9 cellular contexts compared by ENCODE assay signal in the genomic region with DNA sequence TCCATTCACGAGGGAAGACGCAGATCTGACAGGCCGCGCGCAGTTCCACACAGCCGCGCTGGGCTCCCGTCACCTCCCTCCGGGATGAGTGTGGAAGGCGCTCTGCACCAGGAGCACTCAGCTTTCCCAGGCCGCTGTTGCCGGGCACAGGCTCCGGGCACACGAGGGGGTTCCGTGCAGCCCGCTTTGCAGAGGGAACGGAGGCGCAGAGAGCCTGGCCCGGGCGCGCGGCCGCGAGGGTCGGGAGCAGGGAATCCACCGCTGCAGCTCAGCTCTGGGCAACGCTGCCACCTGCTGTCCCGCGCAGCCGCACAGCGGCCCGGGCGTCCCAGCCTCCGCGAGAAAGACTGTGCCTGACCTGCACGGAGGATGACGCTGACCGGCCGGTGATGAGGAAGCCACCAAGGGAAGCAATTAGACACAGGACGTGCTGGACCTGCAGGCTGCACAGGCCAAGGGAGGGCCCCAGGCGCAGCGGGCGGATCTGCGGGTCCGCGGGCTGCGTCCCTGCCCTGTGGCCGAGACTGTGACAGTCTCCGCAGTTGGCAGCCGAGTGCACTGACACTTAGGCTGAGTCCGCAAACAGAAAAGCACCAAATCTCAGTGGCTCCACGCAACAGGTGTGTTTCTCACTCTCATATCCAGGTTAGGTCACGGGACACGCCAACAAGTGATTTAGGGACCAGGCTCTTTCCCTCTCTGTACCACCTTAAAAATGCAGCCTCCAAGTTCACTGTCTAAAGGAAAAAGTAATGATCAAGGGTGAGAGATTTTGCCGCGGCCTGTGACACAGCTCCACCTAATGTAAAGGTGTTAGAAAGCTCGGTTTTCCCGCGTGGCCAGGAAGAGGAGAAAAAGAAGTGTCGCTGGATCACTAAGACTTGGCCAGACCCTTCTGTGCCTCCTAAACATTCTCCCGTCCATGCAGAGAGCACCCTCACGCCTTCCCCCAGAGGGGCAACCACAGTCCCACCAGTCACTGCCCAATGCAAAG.
DNase-seq lines count a peak whose midpoint lies in the region; ATAC-seq and TF ChIP-seq lines count a peak whose summit lies in the region.
"Had no signal": no experiment of that assay in that cellular context is flagged by ENCODE, and none has a peak within 500 bp of the region (broad histone marks: within the 10 kb centered on the region; RNA-seq: fewer than 3 reads in every experiment).

No MANE protein-coding gene starts in this region.

- no peaks in the 10 kb centered on the region for H4K20me1 ChIP-seq in osteoblast (ENCODE audit: insufficient read depth, low read length)
- H4K20me1 ChIP-seq: BLaER1 had no signal

- H3K27me3 ChIP-seq in osteoblast (ENCODE audit: insufficient read depth, low read length), result peaks cover 2% of the 10 kb centered on the region
- H3K27me3 ChIP-seq: BLaER1 had no signal

- ATAC-seq in GM21576 (IDR thresholded peaks at IDR 0.05; ENCODE audit: unreplicated experiment) (peak; percentile 72), WTC11 (peak; percentile 90)

- H3K4me2 ChIP-seq in osteoblast (ENCODE audit: insufficient read depth, low read length), result peak overlapping the region; percentile 32
- H3K4me2 ChIP-seq: BLaER1 had no signal

- no peaks in the 10 kb centered on the region for H3K36me3 ChIP-seq in osteoblast (ENCODE audit: insufficient read depth, low read length)
- H3K36me3 ChIP-seq: BLaER1 had no signal

- H3K27ac ChIP-seq in osteoblast (ENCODE audit: low read depth, low read length), result no peak overlapping the region
- H3K27ac ChIP-seq: BLaER1 had no signal

- TF ChIP-seq CTCF in WTC11 (IDR thresholded peaks at IDR 0.05) (no peak), osteoblast (IDR thresholded peaks at IDR 0.05; ENCODE audit: extremely low read depth, low read depth, low read length) (no peak)

- H3K4me3 Mint-ChIP-seq in WTC11, result peak overlapping the region; percentile 83

- peaks cover 34% of the 10 kb centered on the region for H3K4me1 Mint-ChIP-seq in WTC11

- no peaks in the 10 kb centered on the region for H3K79me2 ChIP-seq in osteoblast (ENCODE audit: insufficient read depth, low read length)

- peak overlapping the region; percentile 29 for H2AFZ ChIP-seq in osteoblast (ENCODE audit: low read length)

- peak overlapping the region; percentile 16 for H3K4me3 ChIP-seq in osteoblast (ENCODE audit: insufficient read depth, low read length)
- H3K4me3 ChIP-seq: BLaER1 had no signal

- no peak overlapping the region for H3K27ac Mint-ChIP-seq in WTC11

- H3K9me3 ChIP-seq in osteoblast (ENCODE audit: low read depth, low read length), result no peaks in the 10 kb centered on the region

- POLR2A ChIA-PET in WTC11 (lab: Charles Lee), result no interaction called here

- peaks cover 44% of the 10 kb centered on the region for H3K27me3 Mint-ChIP-seq in WTC11 (ENCODE audit: low read depth)

- CTCF ChIA-PET in WTC11 (lab: Charles Lee), result interaction anchor here (0.6 to 1.1 kb wide), 3 partner anchors 16 to 42 kb away, joined by 3 to 6 read pairs (median 3); no protein-coding TSS in a partner anchor

- H3K4me1 ChIP-seq in osteoblast (ENCODE audit: insufficient read depth, low read length), result no peaks in the 10 kb centered on the region
- H3K4me1 ChIP-seq: BLaER1 had no signal

- peaks cover 22% of the 10 kb centered on the region for H3K9me3 Mint-ChIP-seq in WTC11

- DNase-seq in NCI-H1417 (lab: John Stamatoyannopoulos, UW), result peak; percentile 6 to 67 (median 59)
- no peak for DNase-seq in NCI-H1417 treated with DMSO at 0.1 percent for 48 hours (lab: John Stamatoyannopoulos, UW)
- DNase-seq in M059J (ENCODE audit: low read depth), result peak; percentile 9
- peak; percentile 81 for DNase-seq in WTC11 (ENCODE audit: low spot score)
- DNase-seq in germinal center (ENCODE audit: low spot score), result peak; percentile 30
- no peak for DNase-seq in osteoblast (ENCODE audit: insufficient read length, low spot score, missing footprints)
- no peak for DNase-seq in activated CD4-positive, CD25-positive, alpha-beta regulatory T cell (lab: John Stamatoyannopoulos, UW)

- H3K36me3 Mint-ChIP-seq in WTC11, result peaks cover 16% of the 10 kb centered on the region

TF ChIP-seq in WTC11, 78 proteins besides CTCF, POLR2A, EP300 and RAD21 (continues in another document):
- TF ChIP-seq, protein P1, sequence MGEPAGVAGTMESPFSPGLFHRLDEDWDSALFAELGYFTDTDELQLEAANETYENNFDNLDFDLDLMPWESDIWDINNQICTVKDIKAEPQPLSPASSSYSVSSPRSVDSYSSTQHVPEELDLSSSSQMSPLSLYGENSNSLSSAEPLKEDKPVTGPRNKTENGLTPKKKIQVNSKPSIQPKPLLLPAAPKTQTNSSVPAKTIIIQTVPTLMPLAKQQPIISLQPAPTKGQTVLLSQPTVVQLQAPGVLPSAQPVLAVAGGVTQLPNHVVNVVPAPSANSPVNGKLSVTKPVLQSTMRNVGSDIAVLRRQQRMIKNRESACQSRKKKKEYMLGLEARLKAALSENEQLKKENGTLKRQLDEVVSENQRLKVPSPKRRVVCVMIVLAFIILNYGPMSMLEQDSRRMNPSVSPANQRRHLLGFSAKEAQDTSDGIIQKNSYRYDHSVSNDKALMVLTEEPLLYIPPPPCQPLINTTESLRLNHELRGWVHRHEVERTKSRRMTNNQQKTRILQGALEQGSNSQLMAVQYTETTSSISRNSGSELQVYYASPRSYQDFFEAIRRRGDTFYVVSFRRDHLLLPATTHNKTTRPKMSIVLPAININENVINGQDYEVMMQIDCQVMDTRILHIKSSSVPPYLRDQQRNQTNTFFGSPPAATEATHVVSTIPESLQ (CRISPR knock-in tag; IDR thresholded peaks at IDR 0.05), result no peak
- TF ChIP-seq, protein P2, sequence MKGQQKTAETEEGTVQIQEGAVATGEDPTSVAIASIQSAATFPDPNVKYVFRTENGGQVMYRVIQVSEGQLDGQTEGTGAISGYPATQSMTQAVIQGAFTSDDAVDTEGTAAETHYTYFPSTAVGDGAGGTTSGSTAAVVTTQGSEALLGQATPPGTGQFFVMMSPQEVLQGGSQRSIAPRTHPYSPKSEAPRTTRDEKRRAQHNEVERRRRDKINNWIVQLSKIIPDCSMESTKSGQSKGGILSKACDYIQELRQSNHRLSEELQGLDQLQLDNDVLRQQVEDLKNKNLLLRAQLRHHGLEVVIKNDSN (CRISPR knock-in tag; IDR thresholded peaks at IDR 0.05), result no peak
- TF ChIP-seq ZNF263 (CRISPR knock-in tag; IDR thresholded peaks at IDR 0.05; ENCODE audit: low read depth), result peak; percentile 64; the same call in 1 of the 2 replicates
- TF ChIP-seq CBFB (CRISPR knock-in tag; IDR thresholded peaks at IDR 0.05; ENCODE audit: low read depth), result no peak
- no peak for TF ChIP-seq SMAD4 (CRISPR knock-in tag; IDR thresholded peaks at IDR 0.05)
- TF ChIP-seq CREM (CRISPR knock-in tag; IDR thresholded peaks at IDR 0.05), result no peak
- no peak for TF ChIP-seq GABPB1 (CRISPR knock-in tag; IDR thresholded peaks at IDR 0.05)
- no peak for TF ChIP-seq ZNF232 (CRISPR knock-in tag; IDR thresholded peaks at IDR 0.05)
- TF ChIP-seq ZNF671 (CRISPR knock-in tag; IDR thresholded peaks at IDR 0.05), result no peak
- TF ChIP-seq, protein P3, sequence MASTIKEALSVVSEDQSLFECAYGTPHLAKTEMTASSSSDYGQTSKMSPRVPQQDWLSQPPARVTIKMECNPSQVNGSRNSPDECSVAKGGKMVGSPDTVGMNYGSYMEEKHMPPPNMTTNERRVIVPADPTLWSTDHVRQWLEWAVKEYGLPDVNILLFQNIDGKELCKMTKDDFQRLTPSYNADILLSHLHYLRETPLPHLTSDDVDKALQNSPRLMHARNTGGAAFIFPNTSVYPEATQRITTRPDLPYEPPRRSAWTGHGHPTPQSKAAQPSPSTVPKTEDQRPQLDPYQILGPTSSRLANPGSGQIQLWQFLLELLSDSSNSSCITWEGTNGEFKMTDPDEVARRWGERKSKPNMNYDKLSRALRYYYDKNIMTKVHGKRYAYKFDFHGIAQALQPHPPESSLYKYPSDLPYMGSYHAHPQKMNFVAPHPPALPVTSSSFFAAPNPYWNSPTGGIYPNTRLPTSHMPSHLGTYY (CRISPR knock-in tag; IDR thresholded peaks at IDR 0.05), result no peak
- no peak for TF ChIP-seq FOXJ3 (CRISPR knock-in tag; IDR thresholded peaks at IDR 0.05; ENCODE audit: borderline replicate concordance)
- 0 out of 2 replicates have a peak, but pooled peaks have one; percentile 44 for TF ChIP-seq ETV6 (CRISPR knock-in tag; IDR thresholded peaks at IDR 0.05)
- TF ChIP-seq, protein P4, sequence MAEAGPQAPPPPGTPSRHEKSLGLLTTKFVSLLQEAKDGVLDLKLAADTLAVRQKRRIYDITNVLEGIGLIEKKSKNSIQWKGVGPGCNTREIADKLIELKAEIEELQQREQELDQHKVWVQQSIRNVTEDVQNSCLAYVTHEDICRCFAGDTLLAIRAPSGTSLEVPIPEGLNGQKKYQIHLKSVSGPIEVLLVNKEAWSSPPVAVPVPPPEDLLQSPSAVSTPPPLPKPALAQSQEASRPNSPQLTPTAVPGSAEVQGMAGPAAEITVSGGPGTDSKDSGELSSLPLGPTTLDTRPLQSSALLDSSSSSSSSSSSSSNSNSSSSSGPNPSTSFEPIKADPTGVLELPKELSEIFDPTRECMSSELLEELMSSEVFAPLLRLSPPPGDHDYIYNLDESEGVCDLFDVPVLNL (CRISPR knock-in tag; IDR thresholded peaks at IDR 0.05; ENCODE audit: borderline replicate concordance, low read depth), result no peak
- no peak for TF ChIP-seq NFYB (CRISPR knock-in tag; conservative IDR thresholded peaks at IDR 0.05; ENCODE audit: low read depth)
- TF ChIP-seq SP1 (CRISPR knock-in tag; conservative IDR thresholded peaks at IDR 0.05), result peak; percentile 40; the same call in 1 of the 2 replicates
- TF ChIP-seq, protein P5, sequence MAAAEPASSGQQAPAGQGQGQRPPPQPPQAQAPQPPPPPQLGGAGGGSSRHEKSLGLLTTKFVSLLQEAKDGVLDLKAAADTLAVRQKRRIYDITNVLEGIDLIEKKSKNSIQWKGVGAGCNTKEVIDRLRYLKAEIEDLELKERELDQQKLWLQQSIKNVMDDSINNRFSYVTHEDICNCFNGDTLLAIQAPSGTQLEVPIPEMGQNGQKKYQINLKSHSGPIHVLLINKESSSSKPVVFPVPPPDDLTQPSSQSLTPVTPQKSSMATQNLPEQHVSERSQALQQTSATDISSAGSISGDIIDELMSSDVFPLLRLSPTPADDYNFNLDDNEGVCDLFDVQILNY (CRISPR knock-in tag; IDR thresholded peaks at IDR 0.05), result peak; percentile 65; the same call in 1 of the 2 replicates
- no peak for TF ChIP-seq SMAD3 (CRISPR knock-in tag; IDR thresholded peaks at IDR 0.05; ENCODE audit: borderline replicate concordance)

Comparison
In these comparisons a context has a peak if more than half of its experiments do, and no peak if none do; other contexts are left out.
1. DNase-seq: peak in NCI-H1417 (3 of 3), M059J (single experiment), WTC11 (single experiment) and germinal center (single experiment); none in NCI-H1417 treated with DMSO at 0.1 percent for 48 hours (single experiment), osteoblast (single experiment) and activated CD4-positive, CD25-positive, alpha-beta regulatory T cell (0 of 4).